ENCODE assay signal across 8 cellular contexts in the genomic region with DNA sequence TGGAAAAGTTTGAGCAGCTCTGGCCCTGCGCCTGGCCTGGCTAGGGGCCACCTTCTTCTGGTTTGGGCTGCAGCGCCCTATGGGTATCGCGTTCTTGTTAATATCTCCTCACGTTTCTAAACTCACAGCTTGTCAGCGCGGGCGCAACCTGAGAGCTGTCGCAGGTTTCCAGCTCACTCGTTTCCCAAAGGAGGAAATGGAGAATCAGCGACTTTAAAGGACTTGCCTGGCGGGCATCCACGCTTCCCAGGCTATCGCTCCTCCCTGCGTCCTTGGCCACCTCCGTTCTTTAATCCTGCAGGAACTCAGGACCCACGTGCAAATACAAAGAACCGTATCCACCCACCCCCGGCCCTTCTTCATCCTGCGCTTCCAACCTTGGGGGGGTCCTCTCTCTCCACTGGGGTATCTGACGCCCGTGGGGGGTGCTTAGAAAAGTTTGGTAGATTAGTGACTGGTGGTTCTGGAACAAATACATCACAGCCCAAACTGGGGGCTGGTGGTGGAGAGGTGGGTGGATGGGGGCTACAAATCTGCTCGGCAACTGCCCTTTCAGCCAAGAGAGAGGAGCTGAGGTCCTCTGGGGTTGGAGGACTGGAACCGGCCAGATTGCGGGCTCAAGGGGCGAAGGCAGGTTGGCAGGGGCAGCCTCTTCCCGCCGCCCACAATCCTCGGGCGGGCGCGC. TPM values are rescaled to one million over a fixed set of nuclear protein-coding genes. Genes with fewer than 3 reads are reported as not detected.
DNase-seq lines count a peak whose midpoint lies in the region; TF ChIP-seq lines count a peak whose summit lies in the region.

No MANE protein-coding gene starts in this region.

- H3K36me3 ChIP-seq in ES-I3 (ENCODE audit: insufficient read depth, low read length) = peaks cover 16% of the 10 kb centered on the region; the same call in 1 of the 2 replicates
- H3K36me3 ChIP-seq in fibroblast of lung (ENCODE audit: control insufficient read depth, insufficient read depth, low read length) = no peaks in the 10 kb centered on the region

- H2AFZ ChIP-seq in fibroblast of lung (ENCODE audit: low read length) = peak overlapping the region; percentile 51

- no peaks in the 10 kb centered on the region for H3K79me2 ChIP-seq in fibroblast of lung (ENCODE audit: control insufficient read depth, insufficient read depth, low read length)

- peak overlapping the region; percentile 36 for H3K4me2 ChIP-seq in fibroblast of lung (ENCODE audit: extremely low read depth, insufficient read depth, low read length)

- peak overlapping the region; percentile 46 for H3K27ac ChIP-seq in fibroblast of lung (ENCODE audit: insufficient read depth, low read length)

- H3K9ac ChIP-seq in ES-I3 (ENCODE audit: low read depth, low read length) = peak overlapping the region; percentile 91
- peak overlapping the region; percentile 41 for H3K9ac ChIP-seq in fibroblast of lung (ENCODE audit: insufficient read depth, low read length)

- peak overlapping the region; percentile 26 to 90 (median 55) for H3K4me3 ChIP-seq in fibroblast of lung (replicated peaks in 1 of 4; ENCODE audit: control extremely low read depth in 1 of 4, insufficient read depth in 1 of 4, low read depth in 3 of 4, low read length in 4 of 4)

- TF ChIP-seq CTCF in fibroblast of lung (conservative IDR thresholded peaks at IDR 0.05 in 1 of 2, IDR thresholded peaks at IDR 0.05 in 1 of 2; ENCODE audit: low read depth in 1 of 2, low read length in 2 of 2) = no peak

- peak; percentile 46 for DNase-seq in NCI-H128 (lab: John Stamatoyannopoulos, UW; ENCODE audit: unreplicated experiment)
- DNase-seq in activated CD8-positive, alpha-beta memory T cell treated with anti-CD3 and anti-CD28 coated beads, Interleukin-2, amount 50 U/mL, for 48 hours = peak; percentile 66
- DNase-seq in fibroblast of lung (ENCODE audit: low read depth in 2 of 2) = peak; percentile 56 to 65
- peak; percentile 38 for DNase-seq in myocyte (ENCODE audit: low read depth)
- peak; percentile 46 for DNase-seq in ureter (ENCODE audit: low spot score)
- DNase-seq in NOMO-1 (lab: John Stamatoyannopoulos, UW; ENCODE audit: unreplicated experiment in 2 of 2) = no peak
- DNase-seq in T-helper 9 cell = no peak

- H3K4me1 ChIP-seq in ES-I3 (ENCODE audit: insufficient read depth, low read length) (peaks cover 21% of the 10 kb centered on the region), fibroblast of lung (ENCODE audit: control insufficient read depth, extremely low read depth, insufficient read depth, low read length) (no peaks in the 10 kb centered on the region)

- no peaks in the 10 kb centered on the region for H3K9me3 ChIP-seq in ES-I3 (ENCODE audit: control insufficient read depth, insufficient read depth, low read length)
- H3K9me3 ChIP-seq in fibroblast of lung (ENCODE audit: control insufficient read depth, insufficient read depth, low read depth, low read length) = no peaks in the 10 kb centered on the region

- no peaks in the 10 kb centered on the region for H3K27me3 ChIP-seq in fibroblast of lung (ENCODE audit: control insufficient read depth, insufficient read depth, low read length)

- no peaks in the 10 kb centered on the region for H4K20me1 ChIP-seq in fibroblast of lung (ENCODE audit: control insufficient read depth, extremely low read depth, insufficient read depth, low read length)

RNA-seq across cellular contexts. Expression of a gene that starts 0.6 kb away (rescaled TPM):
- 85.0 and 115 TPM in 2 replicates for total RNA-seq in fibroblast of lung
- polyA plus RNA-seq in fibroblast of lung = 46.6 and 74.6 TPM in 2 replicates
- 35.3 and 54.2 TPM in 2 replicates for polyA plus RNA-seq in fibroblast of lung (2012)
- polyA minus RNA-seq in fibroblast of lung (ENCODE audit: low replicate concordance) = 29.1 and 31.6 TPM in 2 replicates
- total RNA-seq in myocyte = 47.0 and 48.0 TPM in 2 replicates
- 286 TPM for polyA plus RNA-seq in myocyte (2012)
- 139 TPM for total RNA-seq in ureter

Comparison
In these comparisons a context has a peak if more than half of its experiments do, and no peak if none do; other contexts are left out.
1. DNase-seq: peak in NCI-H128 (single experiment), activated CD8-positive, alpha-beta memory T cell treated with anti-CD3 and anti-CD28 coated beads, Interleukin-2, amount 50 U/mL, for 48 hours (single experiment), fibroblast of lung (2 of 2), myocyte (single experiment) and ureter (single experiment); none in NOMO-1 (0 of 2) and T-helper 9 cell (single experiment).